ENCODE assay signal across 17 cellular contexts in genomic region chr3:4359805-4360502, GRCh38. TPM values are rescaled to one million over a fixed set of nuclear protein-coding genes. Genes with fewer than 3 reads are reported as not detected.
DNase-seq lines count a peak whose midpoint lies in the region; ATAC-seq, FAIRE-seq and TF ChIP-seq lines count a peak whose summit lies in the region.
"Had no signal": no experiment of that assay in that cellular context is flagged by ENCODE, and none has a peak within 500 bp of the region (broad histone marks: within the 10 kb centered on the region; RNA-seq: fewer than 3 reads in every experiment).

No MANE protein-coding gene starts in this region.

- TF ChIP-seq RAD21 in HepG2 (CRISPR knock-in tag; IDR thresholded peaks at IDR 0.05), result no peak

- POLR2A ChIA-PET in HepG2 (lab: Yijun Ruan, JAX), result no interaction called here

- peak; percentile 72 for FAIRE-seq in endometrium (lab: Jason Lieb, UNC)
- FAIRE-seq in HepG2 (lab: Jason Lieb, UNC), result no peak
- FAIRE-seq: GM18507, HTR-8/SVneo had no signal

- in situ Hi-C loops in HepG2 (cut with HindIII; ENCODE audit: extremely low pct_ligation_motif_present, low pct_unique_long_range_greater_than_20kb), result loop anchor here (10.0 kb wide), 1 partner anchor 215 kb away; no protein-coding TSS in a partner anchor

- H3K9ac ChIP-seq in HepG2 (ENCODE audit: insufficient read depth, low read depth, low read length), result no peak overlapping the region

- no peaks in the 10 kb centered on the region for H3K79me2 ChIP-seq in HepG2 (ENCODE audit: insufficient read depth, low read length)

- no peak for TF ChIP-seq CTCF in HepG2 (CRISPR knock-in tag; IDR thresholded peaks at IDR 0.05)

- peaks cover 0 to 11% of the 10 kb centered on the region in 2 experiments; a peak in 2 of 5 replicates for H3K36me3 ChIP-seq in HepG2 (replicated peaks in 1 of 2; ENCODE audit: control insufficient read depth in 1 of 2, insufficient read depth in 2 of 2, low read length in 2 of 2)
- H3K36me3 ChIP-seq: BE2C had no signal

- intact Hi-C loops in HepG2 (cut with micrococcal nuclease; ENCODE audit: unreplicated experiment), result loop anchor here (5.0 kb wide), 1 partner anchor 132 kb away; the partner anchor contains the start of gene ITPR1

- H3K4me3 ChIP-seq in HepG2 (replicated peaks in 1 of 3; ENCODE audit: insufficient read depth in 1 of 3, low read depth in 2 of 3, low read length in 3 of 3), result no peak overlapping the region
- H3K4me3 ChIP-seq: A549, GM12878 had no signal

- TF ChIP-seq EP300 in HepG2 (IDR thresholded peaks at IDR 0.05; ENCODE audit: low read depth in 2 of 2, low read length in 2 of 2) (no peak), HepG2 (CRISPR knock-in tag; IDR thresholded peaks at IDR 0.05; ENCODE audit: borderline replicate concordance) (no peak)

- H3K27me3 ChIP-seq in HepG2 (ENCODE audit: control insufficient read depth in 1 of 2, insufficient read depth in 2 of 2, low read length in 2 of 2), result no peaks in the 10 kb centered on the region
- H3K27me3 ChIP-seq: BE2C had no signal

- DNase-seq in amniotic epithelial cell (ENCODE audit: low read depth), result peak; percentile 60
- DNase-seq in HepG2 (ENCODE audit: low spot score), result no peak
- DNase-seq in NCI-H1436 treated with DMSO at 0.1 percent for 48 hours (lab: John Stamatoyannopoulos, UW), result no peak
- no peak for DNase-seq in OCI-M1 (lab: John Stamatoyannopoulos, UW)
- DNase-seq: BE2C; CD4-positive, alpha-beta memory T cell; DMS79; GOT3; H9 had no signal

- H3K4me2 ChIP-seq in HepG2 (ENCODE audit: low read depth, low read length), result no peak overlapping the region
- H3K4me2 ChIP-seq: A549 had no signal

- CTCF ChIA-PET in HepG2 (lab: Yijun Ruan, JAX; ENCODE audit: low intra/inter-chr PET ratio, low total read pairs), result no interaction called here

- BruUV-seq in HepG2 (replicated peaks; lab: Mats Ljungman, UMichigan), result TSS peak; percentile 34

- H3K4me1 ChIP-seq in HepG2 (ENCODE audit: insufficient read depth, low read length), result peaks cover 19% of the 10 kb centered on the region
- H3K4me1 ChIP-seq: A549 had no signal

- no peaks in the 10 kb centered on the region for H3K9me3 ChIP-seq in HepG2 (ENCODE audit: low read length)
- H3K9me3 ChIP-seq: A549, BE2C had no signal

- H2AFZ ChIP-seq in HepG2 (ENCODE audit: low read length), result no peak overlapping the region

- no peaks in the 10 kb centered on the region for H4K20me1 ChIP-seq in HepG2 (ENCODE audit: insufficient read depth, low read length)

- WGBS in HepG2 (ENCODE audit: low lambda C conversion rate), result 94% methylated on average over 12 of the region's 12 CpGs

- no peak for TF ChIP-seq POLR2A in HepG2 (IDR thresholded peaks at IDR 0.05; ENCODE audit: insufficient read depth in 1 of 2, low read depth in 2 of 2, low read length in 2 of 2)

- no peak overlapping the region for H3K27ac ChIP-seq in HepG2 (ENCODE audit: extremely low read length, insufficient read depth, low read length)
- H3K27ac ChIP-seq: A549, C4-2B had no signal

- no peak for ATAC-seq in HepG2
- ATAC-seq in GM19463 (IDR thresholded peaks at IDR 0.05; ENCODE audit: unreplicated experiment), result no peak
- ATAC-seq in GM18861 (IDR thresholded peaks at IDR 0.05; ENCODE audit: unreplicated experiment), result no peak
- ATAC-seq: A549, GM12878 had no signal

TF ChIP-seq in HepG2, 621 proteins besides CTCF, POLR2A, EP300 and RAD21:
- no peak for TF ChIP-seq BCL3 (CRISPR knock-in tag; IDR thresholded peaks at IDR 0.05)
- TF ChIP-seq BHLHE40 (IDR thresholded peaks at IDR 0.05; ENCODE audit: low read length), result no peak
- TF ChIP-seq ZNF367 (CRISPR knock-in tag; IDR thresholded peaks at IDR 0.05; ENCODE audit: borderline replicate concordance), result no peak
- no peak for TF ChIP-seq NRL (CRISPR knock-in tag; IDR thresholded peaks at IDR 0.05; ENCODE audit: borderline replicate concordance)
- TF ChIP-seq SPEN (CRISPR knock-in tag; IDR thresholded peaks at IDR 0.05; ENCODE audit: low read depth), result no peak
- TF ChIP-seq IKZF4 (CRISPR knock-in tag; IDR thresholded peaks at IDR 0.05; ENCODE audit: borderline replicate concordance, low read depth, not compliant biosample characterization), result no peak
- TF ChIP-seq, protein P1, sequence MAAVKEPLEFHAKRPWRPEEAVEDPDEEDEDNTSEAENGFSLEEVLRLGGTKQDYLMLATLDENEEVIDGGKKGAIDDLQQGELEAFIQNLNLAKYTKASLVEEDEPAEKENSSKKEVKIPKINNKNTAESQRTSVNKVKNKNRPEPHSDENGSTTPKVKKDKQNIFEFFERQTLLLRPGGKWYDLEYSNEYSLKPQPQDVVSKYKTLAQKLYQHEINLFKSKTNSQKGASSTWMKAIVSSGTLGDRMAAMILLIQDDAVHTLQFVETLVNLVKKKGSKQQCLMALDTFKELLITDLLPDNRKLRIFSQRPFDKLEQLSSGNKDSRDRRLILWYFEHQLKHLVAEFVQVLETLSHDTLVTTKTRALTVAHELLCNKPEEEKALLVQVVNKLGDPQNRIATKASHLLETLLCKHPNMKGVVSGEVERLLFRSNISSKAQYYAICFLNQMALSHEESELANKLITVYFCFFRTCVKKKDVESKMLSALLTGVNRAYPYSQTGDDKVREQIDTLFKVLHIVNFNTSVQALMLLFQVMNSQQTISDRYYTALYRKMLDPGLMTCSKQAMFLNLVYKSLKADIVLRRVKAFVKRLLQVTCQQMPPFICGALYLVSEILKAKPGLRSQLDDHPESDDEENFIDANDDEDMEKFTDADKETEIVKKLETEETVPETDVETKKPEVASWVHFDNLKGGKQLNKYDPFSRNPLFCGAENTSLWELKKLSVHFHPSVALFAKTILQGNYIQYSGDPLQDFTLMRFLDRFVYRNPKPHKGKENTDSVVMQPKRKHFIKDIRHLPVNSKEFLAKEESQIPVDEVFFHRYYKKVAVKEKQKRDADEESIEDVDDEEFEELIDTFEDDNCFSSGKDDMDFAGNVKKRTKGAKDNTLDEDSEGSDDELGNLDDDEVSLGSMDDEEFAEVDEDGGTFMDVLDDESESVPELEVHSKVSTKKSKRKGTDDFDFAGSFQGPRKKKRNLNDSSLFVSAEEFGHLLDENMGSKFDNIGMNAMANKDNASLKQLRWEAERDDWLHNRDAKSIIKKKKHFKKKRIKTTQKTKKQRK (IDR thresholded peaks at IDR 0.05; ENCODE audit: low read length), result no peak

RNA-seq across cellular contexts. Expression of gene SETMAR, which starts 56.8 kb away (rescaled TPM):
- total RNA-seq in HepG2 (2016; rRNA removed; fragmentation: Illumina TruSeq; extraction: Trizol), result 16.7 and 20.5 TPM in 2 replicates
- 6.1 and 7.6 TPM in 2 replicates for total RNA-seq in HepG2 (2016; cell fraction: cytosol; rRNA removed; fragmentation: Illumina TruSeq; extraction: Trizol; ENCODE audit: low read depth)
- 16.3 and 19.1 TPM in 2 replicates for total RNA-seq in HepG2 (2016; cell fraction: insoluble cytoplasmic fraction; rRNA removed; fragmentation: Illumina TruSeq; extraction: Trizol)
- total RNA-seq in HepG2 (2016; cell fraction: membrane; rRNA removed; fragmentation: Illumina TruSeq; extraction: Trizol), result 10.2 and 10.7 TPM in 2 replicates
- 11.8 and 16.3 TPM in 2 replicates for total RNA-seq in HepG2 (2016; cell fraction: nucleus; rRNA removed; fragmentation: Illumina TruSeq; extraction: Trizol)
- polyA plus RNA-seq in HepG2 (2011; rRNA removed), result 5.3 and 7.0 TPM in 2 replicates
- polyA plus RNA-seq in HepG2 (2011; cell fraction: cytosol; rRNA removed), result 3.5 and 5.6 TPM in 2 replicates
- 4.9 and 5.1 TPM in 2 replicates for polyA plus RNA-seq in HepG2 (2011; cell fraction: nucleus; rRNA removed)
- 6.7 and 8.0 TPM in 2 replicates for polyA plus RNA-seq in HepG2 (2012)
- polyA plus RNA-seq in HepG2 (2016; cell fraction: cytosol; fragmentation: Illumina TruSeq; extraction: Trizol; ENCODE audit: low read depth), result 2.6 and 3.6 TPM in 2 replicates
- 18.7 and 19.5 TPM in 2 replicates for polyA plus RNA-seq in HepG2 (2016; cell fraction: insoluble cytoplasmic fraction; fragmentation: Illumina TruSeq; extraction: Trizol; ENCODE audit: low read depth)
- 4.9 and 5.8 TPM in 2 replicates for polyA plus RNA-seq in HepG2 (2016; cell fraction: membrane; fragmentation: Illumina TruSeq; extraction: Trizol; ENCODE audit: low read depth)
- 12.5 and 13.0 TPM in 2 replicates for polyA plus RNA-seq in HepG2 (2016; cell fraction: nucleus; fragmentation: Illumina TruSeq; extraction: Trizol; ENCODE audit: insufficient read depth, low read depth)
- 12.4 and 17.9 TPM in 2 replicates for polyA minus RNA-seq in HepG2 (2011; rRNA and poly(A)+ RNA removed; ENCODE audit: low replicate concordance)
- 2.1 and 4.2 TPM in 2 replicates for polyA minus RNA-seq in HepG2 (2011; cell fraction: cytosol; rRNA and poly(A)+ RNA removed)
- polyA minus RNA-seq in HepG2 (2011; cell fraction: nucleus; rRNA and poly(A)+ RNA removed), result 24.1 and 28.3 TPM in 2 replicates
